ENCODE assay signal across 8 cellular contexts in genomic region chr11:68030318-68031135, GRCh38. TPM values are rescaled to one million over a fixed set of nuclear protein-coding genes. Genes with fewer than 3 reads are reported as not detected.
A peak's percentile ranks its signal among the peaks of the same experiment; 100 is the strongest.
DNase-seq lines count a peak whose midpoint lies in the region; ATAC-seq and TF ChIP-seq lines count a peak whose summit lies in the region.

TSS of gene NDUFS8 (plus strand) at chr11:68030681. CDS start at chr11:68032152, 1,471 bp downstream.

- TF ChIP-seq EP300 in ovary (IDR thresholded peaks at IDR 0.05) = no peak

- intact Hi-C loops in Right ventricle myocardium inferior (cut with DNase I) = loop anchor here (5.0 kb wide), 1 partner anchor 92 kb away; the partner anchor contains the start of gene CHKA
- intact Hi-C loops in ovary (cut with DNase I) = loop anchor here in 1 of 4 donors (10.0 kb wide), 1 partner anchor 174 kb away; no protein-coding TSS in a partner anchor
- intact Hi-C loops in thyroid gland (cut with DNase I) = no loop called here

- TF ChIP-seq POLR2A in ovary (IDR thresholded peaks at IDR 0.05) (peak; percentile 46), thyroid gland (IDR thresholded peaks at IDR 0.05) (peak in 1 of 2 donors; percentile 78)

- H3K36me3 ChIP-seq in ovary (no peaks in the 10 kb centered on the region), thyroid gland (peaks cover 9% of the 10 kb centered on the region in 2 donors)

- H3K9me3 ChIP-seq in ovary = no peaks in the 10 kb centered on the region
- H3K9me3 ChIP-seq in thyroid gland = no peaks in the 10 kb centered on the region

- no peaks in the 10 kb centered on the region for H3K27me3 ChIP-seq in ovary
- H3K27me3 ChIP-seq in thyroid gland = no peaks in the 10 kb centered on the region

- TF ChIP-seq CTCF in GM12864 (IDR thresholded peaks at IDR 0.05; ENCODE audit: low read depth, low read length, missing control alignments) (no peak), ovary (IDR thresholded peaks at IDR 0.05) (no peak), thyroid gland (IDR thresholded peaks at IDR 0.05) (no peak)

- H3K27ac ChIP-seq in ovary (peak within 1 kb of the TSS in 1 of 2 donors; percentile 79), thyroid gland (peak within 1 kb of the TSS; percentile 74 to 90 (median 84))

- peaks cover 10% of the 10 kb centered on the region for H3K4me1 ChIP-seq in ovary (ENCODE audit: insufficient read depth)
- peaks cover 16 to 20% of the 10 kb centered on the region in 2 donors for H3K4me1 ChIP-seq in thyroid gland

- peak; percentile 92 for ATAC-seq in HG02759 (IDR thresholded peaks at IDR 0.05; ENCODE audit: unreplicated experiment)
- peak; percentile 94 for ATAC-seq in Right ventricle myocardium inferior

- peak within 1 kb of the TSS; percentile 88 for H3K4me3 ChIP-seq in GM12864 (ENCODE audit: low read depth, low read length)
- peak within 1 kb of the TSS; percentile 68 for H3K4me3 ChIP-seq in ovary
- peak within 1 kb of the TSS; percentile 56 to 96 (median 59) for H3K4me3 ChIP-seq in thyroid gland (replicated peaks in 1 of 3)

- DNase-seq in GM12864 (ENCODE audit: low read depth) (peak; percentile 98), NCI-H1417 (lab: John Stamatoyannopoulos, UW) (peak; percentile 98 to 100 (median 100)), SW 1271 (lab: John Stamatoyannopoulos, UW) (peak; percentile 99 to 100), Right ventricle myocardium inferior (ENCODE audit: missing footprints) (peak; percentile 98), ovary (peak; percentile 96 to 97 (median 96)), thyroid gland (peak; percentile 98)
- DNase-seq in activated naive CD8-positive, alpha-beta T cell treated with anti-CD3 and anti-CD28 coated beads, Interleukin-2, amount 50 U/mL, for 16 hours (ENCODE audit: low read depth, low spot score) = peak; percentile 97

- 0 to 1% (median 0%) methylated on average over 55 to 56 of the region's 56 CpGs for WGBS in ovary, 3 donors
- WGBS in thyroid gland, 2 donors = 1% methylated on average over 25 to 56 of the region's 56 CpGs

RNA-seq across cellular contexts. Expression of gene NDUFS8, which starts in this region (rescaled TPM):
- total RNA-seq in Right ventricle myocardium inferior (479 TPM), ovary (100 to 1,000 TPM in 5 of 7 donors, 10 to 100 TPM in 2; 95.6 to 163 (median 107) TPM), thyroid gland (100 to 1,000 TPM; 222 to 310 (median 254) TPM)
- polyA plus RNA-seq in ovary = 10 to 100 TPM; 15.3 to 80.1 TPM
